In genomic region chr14:30681752-30682355, GRCh38 we compare ENCODE assay signal across 11 cellular contexts. TPM values are rescaled to one million over a fixed set of nuclear protein-coding genes. Genes with fewer than 3 reads are reported as not detected.
DNase-seq lines count a peak whose midpoint lies in the region; ATAC-seq, FAIRE-seq and TF ChIP-seq lines count a peak whose summit lies in the region.
"Had no signal": no experiment of that assay in that cellular context is flagged by ENCODE, and none has a peak within 500 bp of the region (broad histone marks: within the 10 kb centered on the region; RNA-seq: fewer than 3 reads in every experiment).

No MANE protein-coding gene starts in this region.

- CTCF ChIA-PET in A549 (lab: Yijun Ruan, JAX) (interaction anchor here (1.1 to 2.3 kb wide), 4 partner anchors 14 to 33 kb away, joined by 3 to 7 read pairs (median 4); no protein-coding TSS in a partner anchor), PC-9 (lab: Charles Lee) (interaction anchor here (0.8 kb wide), 1 partner anchor 39 kb away, joined by 11 read pairs; no protein-coding TSS in a partner anchor)

- no peak overlapping the region for H2AFZ ChIP-seq in PC-9

- intact Hi-C loops in PC-9 (cut with micrococcal nuclease; ENCODE audit: unreplicated experiment) (no loop called here), cardiac septum (cut with DNase I) (no loop called here)

- no TSS peak for BruUV-seq in PC-9 (replicated peaks; lab: Mats Ljungman, UMichigan)

- no peak for TF ChIP-seq POLR2A in A549 (IDR thresholded peaks at IDR 0.05; ENCODE audit: low read length)

- TF ChIP-seq EP300 in A549 (IDR thresholded peaks at IDR 0.05): no peak

- 38% methylated on average over 2 of the region's 2 CpGs for WGBS in A549 (ENCODE audit: missing lambda C conversion rate)

- H3K36me3 ChIP-seq in PC-9 (ENCODE audit: low read depth): no peaks in the 10 kb centered on the region

- no peak for TF ChIP-seq RAD21 in A549 (conservative IDR thresholded peaks at IDR 0.05 in 1 of 2, IDR thresholded peaks at IDR 0.05 in 1 of 2)

- no peaks in the 10 kb centered on the region for H3K27me3 ChIP-seq in PC-9 (ENCODE audit: insufficient read depth, low read depth)

- POLR2A ChIA-PET in A549 (lab: Yijun Ruan, JAX) (no interaction called here), PC-9 (lab: Charles Lee; ENCODE audit: unreplicated experiment) (no interaction called here)

- TF ChIP-seq CTCF in A549 (IDR thresholded peaks at IDR 0.05) (peak; percentile 56), GM12873 (IDR thresholded peaks at IDR 0.05; ENCODE audit: insufficient read depth, low read depth, low read length, missing control alignments) (peak; percentile 23), PC-9 (conservative IDR thresholded peaks at IDR 0.05) (peak; percentile 55), fibroblast of the aortic adventitia (IDR thresholded peaks at IDR 0.05; ENCODE audit: insufficient read depth, low read length) (peak; percentile 49)

- H3K9me2 ChIP-seq in PC-9 (ENCODE audit: insufficient read depth): no peaks in the 10 kb centered on the region

- no peaks in the 10 kb centered on the region for H4K20me1 ChIP-seq in PC-9 (ENCODE audit: insufficient read depth)

- no peak overlapping the region for H3K4me3 ChIP-seq in A549
- no peak overlapping the region for H3K4me3 ChIP-seq in PC-9
- H3K4me3 ChIP-seq in fibroblast of the aortic adventitia (ENCODE audit: low read depth, low read length): no peak overlapping the region
- H3K4me3 ChIP-seq: coronary artery had no signal

- H3K9me3 ChIP-seq in A549: no peaks in the 10 kb centered on the region
- H3K9me3 ChIP-seq in PC-9 (ENCODE audit: insufficient read depth, low read depth): no peaks in the 10 kb centered on the region

- H3K4me1 ChIP-seq in A549 (no peaks in the 10 kb centered on the region), PC-9 (replicated peaks; ENCODE audit: insufficient read depth) (no peaks in the 10 kb centered on the region)

- no peaks in the 10 kb centered on the region for H3F3A ChIP-seq in PC-9 (ENCODE audit: insufficient read depth, low read depth)

- no peak overlapping the region for H3K4me2 ChIP-seq in A549
- H3K4me2 ChIP-seq in PC-9: no peak overlapping the region

- H3K27ac ChIP-seq in A549 (no peak overlapping the region), PC-9 (no peak overlapping the region)
- H3K27ac ChIP-seq: coronary artery had no signal

- FAIRE-seq in A549 (lab: Jason Lieb, UNC): peak; percentile 7

- ATAC-seq in A549: peak in 1 of 2 experiments; percentile 41; a peak in 1 of 6 replicates
- ATAC-seq: left ventricle myocardium superior had no signal

- H3K79me2 ChIP-seq in PC-9 (ENCODE audit: low read depth): no peaks in the 10 kb centered on the region

- peak; percentile 8 to 18 for DNase-seq in A549 (ENCODE audit: low read depth in 1 of 2, low spot score in 1 of 2)
- no peak for DNase-seq in PC-9
- DNase-seq in fibroblast of the aortic adventitia (ENCODE audit: low read depth): peak; percentile 16
- DNase-seq in activated T-cell treated with anti-CD3 and anti-CD28 coated beads, Interleukin-2, amount 50 U/mL, for 1 hour: no peak
- DNase-seq in GM19240 (ENCODE audit: insufficient read length, low spot score): no peak
- DNase-seq in activated T-cell treated with anti-CD3 and anti-CD28 coated beads, Interleukin-2, amount 50 U/mL, for 48 hours: no peak
- DNase-seq in cardiac septum (ENCODE audit: low spot score): no peak
- DNase-seq: left ventricle myocardium superior, NCI-H748 treated with DMSO at 0.1 percent for 48 hours had no signal

TF ChIP-seq in A549, 52 proteins besides CTCF, POLR2A, EP300 and RAD21:
- TF ChIP-seq, protein P1, sequence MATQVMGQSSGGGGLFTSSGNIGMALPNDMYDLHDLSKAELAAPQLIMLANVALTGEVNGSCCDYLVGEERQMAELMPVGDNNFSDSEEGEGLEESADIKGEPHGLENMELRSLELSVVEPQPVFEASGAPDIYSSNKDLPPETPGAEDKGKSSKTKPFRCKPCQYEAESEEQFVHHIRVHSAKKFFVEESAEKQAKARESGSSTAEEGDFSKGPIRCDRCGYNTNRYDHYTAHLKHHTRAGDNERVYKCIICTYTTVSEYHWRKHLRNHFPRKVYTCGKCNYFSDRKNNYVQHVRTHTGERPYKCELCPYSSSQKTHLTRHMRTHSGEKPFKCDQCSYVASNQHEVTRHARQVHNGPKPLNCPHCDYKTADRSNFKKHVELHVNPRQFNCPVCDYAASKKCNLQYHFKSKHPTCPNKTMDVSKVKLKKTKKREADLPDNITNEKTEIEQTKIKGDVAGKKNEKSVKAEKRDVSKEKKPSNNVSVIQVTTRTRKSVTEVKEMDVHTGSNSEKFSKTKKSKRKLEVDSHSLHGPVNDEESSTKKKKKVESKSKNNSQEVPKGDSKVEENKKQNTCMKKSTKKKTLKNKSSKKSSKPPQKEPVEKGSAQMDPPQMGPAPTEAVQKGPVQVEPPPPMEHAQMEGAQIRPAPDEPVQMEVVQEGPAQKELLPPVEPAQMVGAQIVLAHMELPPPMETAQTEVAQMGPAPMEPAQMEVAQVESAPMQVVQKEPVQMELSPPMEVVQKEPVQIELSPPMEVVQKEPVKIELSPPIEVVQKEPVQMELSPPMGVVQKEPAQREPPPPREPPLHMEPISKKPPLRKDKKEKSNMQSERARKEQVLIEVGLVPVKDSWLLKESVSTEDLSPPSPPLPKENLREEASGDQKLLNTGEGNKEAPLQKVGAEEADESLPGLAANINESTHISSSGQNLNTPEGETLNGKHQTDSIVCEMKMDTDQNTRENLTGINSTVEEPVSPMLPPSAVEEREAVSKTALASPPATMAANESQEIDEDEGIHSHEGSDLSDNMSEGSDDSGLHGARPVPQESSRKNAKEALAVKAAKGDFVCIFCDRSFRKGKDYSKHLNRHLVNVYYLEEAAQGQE (IDR thresholded peaks at IDR 0.05): no peak
- TF ChIP-seq USF2 (IDR thresholded peaks at IDR 0.05) (no peak), FOSL2 (IDR thresholded peaks at IDR 0.05) (no peak), FOSL2 (CRISPR knock-in tag; IDR thresholded peaks at IDR 0.05) (no peak), HOXB13 (CRISPR knock-in tag; IDR thresholded peaks at IDR 0.05; ENCODE audit: low read depth) (no peak), ZFP36 (IDR thresholded peaks at IDR 0.05; ENCODE audit: borderline replicate concordance, partially characterized antibody) (no peak), ZNF302 (CRISPR knock-in tag; IDR thresholded peaks at IDR 0.05) (no peak), ESRRA (IDR thresholded peaks at IDR 0.05; ENCODE audit: borderline replicate concordance, low read length) (no peak), FOSB (CRISPR knock-in tag; IDR thresholded peaks at IDR 0.05) (no peak), CHD4 (IDR thresholded peaks at IDR 0.05; ENCODE audit: borderline replicate concordance) (no peak), HES2 (IDR thresholded peaks at IDR 0.05) (no peak), RFX5 (IDR thresholded peaks at IDR 0.05) (no peak)

RNA-seq across cellular contexts. Expression of gene SCFD1, which starts 59.7 kb away (rescaled TPM):
- polyA plus RNA-seq in A549 (2011; rRNA removed) (107 and 158 TPM in 2 replicates), A549 (2017; fragmentation: RNase III; extraction: RNeasy Plus Mini Kit Qiagen cat#74134 plus additional on column Dnase treatment) (52.1 to 54.6 TPM (median 54.0 TPM) in 3 replicates)
- polyA plus RNA-seq in A549 (2012; cell fraction: cytosol; rRNA removed): 19.3 and 20.6 TPM in 2 replicates
- 10.4 and 18.1 TPM in 2 replicates for polyA plus RNA-seq in A549 (2012; cell fraction: nucleus; rRNA removed)
- 36.1 and 46.5 TPM in 2 replicates for polyA minus RNA-seq in A549 (2011; rRNA and poly(A)+ RNA removed)
- total RNA-seq in PC-9 (2021) (38.1 and 43.2 TPM in 2 replicates), fibroblast of the aortic adventitia (ENCODE audit: low replicate concordance) (103 and 125 TPM in 2 replicates), cardiac septum (47.9 TPM)

Comparison
In these comparisons a context has a peak if more than half of its experiments do, and no peak if none do; other contexts are left out.
1. DNase-seq: peak in A549 (2 of 2) and fibroblast of the aortic adventitia (single experiment); none in PC-9 (0 of 2), activated T-cell treated with anti-CD3 and anti-CD28 coated beads, Interleukin-2, amount 50 U/mL, for 1 hour (single experiment), GM19240 (single experiment), activated T-cell treated with anti-CD3 and anti-CD28 coated beads, Interleukin-2, amount 50 U/mL, for 48 hours (0 of 2) and cardiac septum (single experiment).
2. Peak in every context shown above with its lines, with median percentiles within 50 percentile points of each other: CTCF ChIP-seq.